In the genomic region with DNA sequence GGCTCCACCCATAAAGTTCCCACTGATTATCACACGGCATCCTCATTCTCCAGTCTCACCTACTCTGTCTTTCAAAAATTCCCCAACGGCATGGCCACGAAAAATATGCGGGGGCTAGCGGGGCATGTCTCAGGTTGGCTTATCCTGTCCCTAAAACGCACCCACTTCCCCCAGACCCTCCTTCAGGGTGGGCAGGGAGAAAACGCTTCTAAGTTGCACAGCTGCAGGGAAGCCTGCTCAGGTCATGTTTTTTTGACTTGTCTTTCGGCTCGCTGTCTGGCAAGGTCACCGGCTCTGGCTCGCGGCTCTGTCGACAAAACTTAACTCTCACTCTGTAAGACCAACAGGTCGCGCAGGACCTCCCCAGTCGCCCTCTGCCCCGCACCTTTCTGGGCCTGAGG, we compare ENCODE assay signal across 8 cellular contexts. TPM values are rescaled to one million over a fixed set of nuclear protein-coding genes. Genes with fewer than 3 reads are reported as not detected.
A peak's percentile ranks its signal among the peaks of the same experiment; 100 is the strongest.
DNase-seq lines count a peak whose midpoint lies in the region; ATAC-seq, FAIRE-seq and TF ChIP-seq lines count a peak whose summit lies in the region.

No MANE protein-coding gene starts in this region.

- in situ Hi-C loops in GM12878 (cut with MboI): loop anchor here (5.0 to 10.0 kb wide), 3 partner anchors 135 to 222 kb away; no protein-coding TSS in a partner anchor

- TSS peak; percentile 30 for BruUV-seq in GM12878 (replicated peaks; lab: Mats Ljungman, UMichigan)

- H3K4me3 ChIP-seq in HL-60 (replicated peaks; ENCODE audit: insufficient read depth, low read length) (peak overlapping the region; percentile 91), GM12878 (peak overlapping the region; percentile 85), mononuclear cell (ENCODE audit: low read length) (peak overlapping the region; percentile 84)

- peak overlapping the region; percentile 83 for H3K9ac ChIP-seq in GM12878 (ENCODE audit: control insufficient read depth, insufficient read depth, low read length)

- H3K27ac ChIP-seq in HL-60 (replicated peaks) (peak overlapping the region; percentile 90), GM12878 (ENCODE audit: control insufficient read depth, insufficient read depth) (peak overlapping the region; percentile 91)

- no peaks in the 10 kb centered on the region; the same call in 2 of the 3 replicates for H3K9me3 ChIP-seq in GM12878 (replicated peaks; ENCODE audit: control insufficient read depth, insufficient read depth, low read length)
- no peaks in the 10 kb centered on the region for H3K9me3 ChIP-seq in mononuclear cell (ENCODE audit: low read depth, low read length)

- DNase-seq in stimulated activated CD4-positive, alpha-beta T cell treated with anti-CD3 and anti-CD28 coated beads, Interleukin-4, amount 100 ng/mL, for 1 hour: peak; percentile 53
- no peak for DNase-seq in stimulated activated CD4-positive, alpha-beta T cell treated with anti-CD3 and anti-CD28 coated beads, Interleukin-4, amount 100 ng/mL, for 4 hours
- no peak for DNase-seq in HL-60 (ENCODE audit: low read depth in 1 of 2, low spot score in 1 of 2)
- no peak for DNase-seq in GM12878 (ENCODE audit: low read depth, low spot score)
- DNase-seq in left lobe of liver (ENCODE audit: low spot score): no peak
- no peak for DNase-seq in activated CD4-positive, CD25-positive, alpha-beta regulatory T cell (lab: John Stamatoyannopoulos, UW)

- no peaks in the 10 kb centered on the region for H3K27me3 ChIP-seq in HL-60 (ENCODE audit: insufficient read depth, poor library complexity, severe bottlenecking)
- no peaks in the 10 kb centered on the region for H3K27me3 ChIP-seq in GM12878 (replicated peaks in 1 of 2; ENCODE audit: control insufficient read depth in 2 of 2, insufficient read depth in 2 of 2, low read length in 1 of 2)
- no peaks in the 10 kb centered on the region for H3K27me3 ChIP-seq in mononuclear cell (ENCODE audit: insufficient read depth, low read length)

- H3K79me2 ChIP-seq in GM12878 (ENCODE audit: control insufficient read depth, insufficient read depth, low read length): peaks cover 82% of the 10 kb centered on the region

- 1% methylated on average over 14 of the region's 17 CpGs for WGBS in GM12878 (ENCODE audit: insufficient coverage, insufficient replicate concordance, low lambda C conversion rate, missing lambda C conversion rate)

- no peak for TF ChIP-seq EP300 in GM12878 (IDR thresholded peaks at IDR 0.05; ENCODE audit: borderline replicate concordance in 1 of 2, control insufficient read depth in 1 of 2, low read depth in 2 of 2, low read length in 2 of 2)

- peak overlapping the region; percentile 92 for H3K4me2 ChIP-seq in GM12878 (ENCODE audit: control insufficient read depth, insufficient read depth)

- H3K4me1 ChIP-seq in GM12878 (ENCODE audit: control insufficient read depth, insufficient read depth, low read length) (peaks cover 5% of the 10 kb centered on the region), mononuclear cell (ENCODE audit: insufficient read depth, low read length) (peaks cover 34% of the 10 kb centered on the region)

- CTCF ChIA-PET in GM12878 (lab: Yijun Ruan, JAX): interaction anchor here (0.7 to 5.8 kb wide), 29 partner anchors 10 to 396 kb away, joined by 3 to 58 read pairs (median 4); no protein-coding TSS in a partner anchor

- SMC1A ChIA-PET in GM12878 (lab: Charles Lee; ENCODE audit: uncharacterized antibody, unreplicated experiment): interaction anchor here (0.6 to 7.2 kb wide), 26 partner anchors 8 to 322 kb away, joined by 3 to 83 read pairs (median 7); no protein-coding TSS in a partner anchor

- H4K20me1 ChIP-seq in GM12878 (ENCODE audit: control insufficient read depth, insufficient read depth): no peaks in the 10 kb centered on the region

- POLR2A ChIA-PET in GM12878 (lab: Charles Lee): interaction anchor here (0.7 to 1.4 kb wide), 6 partner anchors 10 to 304 kb away, joined by 3 to 6 read pairs (median 4); a partner anchor contains a TSS

- intact Hi-C loops in GM12878 (cut with micrococcal nuclease; ENCODE audit: unreplicated experiment): loop anchor here (1.0 to 5.0 kb wide), 6 partner anchors 19 to 223 kb away; no protein-coding TSS in a partner anchor

- no peaks in the 10 kb centered on the region; a peak in 1 of 4 replicates for H3K36me3 ChIP-seq in GM12878 (ENCODE audit: control insufficient read depth in 2 of 2, insufficient read depth in 2 of 2, low read length in 1 of 2)

- TF ChIP-seq POLR2A in GM12878 (IDR thresholded peaks at IDR 0.05; ENCODE audit: low read depth, low read length): no peak

- no peak for TF ChIP-seq RAD21 in GM12878 (IDR thresholded peaks at IDR 0.05; ENCODE audit: insufficient read depth, low read depth, low read length)

- no peak for TF ChIP-seq CTCF in HL-60 (IDR thresholded peaks at IDR 0.05; ENCODE audit: insufficient read depth, low read length)
- no peak for TF ChIP-seq CTCF in GM12878 (IDR thresholded peaks at IDR 0.05 in 2 of 3, conservative IDR thresholded peaks at IDR 0.05 in 1 of 3; ENCODE audit: control insufficient read depth in 2 of 3, extremely low read depth in 1 of 3, insufficient read depth in 1 of 3, low read depth in 3 of 3, low read length in 3 of 3)

- peak overlapping the region; percentile 64 for H2AFZ ChIP-seq in GM12878 (ENCODE audit: control insufficient read depth, low read depth, low read length)

- RAD21 ChIA-PET in GM12878 (lab: Charles Lee; ENCODE audit: unreplicated experiment): interaction anchor here (0.6 to 8.3 kb wide), 28 partner anchors 8 to 215 kb away, joined by 3 to 124 read pairs (median 4); no protein-coding TSS in a partner anchor

- peak; percentile 0; the same call in 2 of the 3 replicates for ATAC-seq in GM12878
- no peak for ATAC-seq in left lobe of liver
- no peak for ATAC-seq in GM21367 (IDR thresholded peaks at IDR 0.05; ENCODE audit: unreplicated experiment)

- FAIRE-seq in GM12878 (lab: Jason Lieb, UNC): no peak

TF ChIP-seq in GM12878, 131 proteins besides CTCF, POLR2A, EP300 and RAD21 (continues in another document):
- no peak for TF ChIP-seq BMI1 (IDR thresholded peaks at IDR 0.05; ENCODE audit: borderline replicate concordance)
- no peak for TF ChIP-seq CEBPB (IDR thresholded peaks at IDR 0.05; ENCODE audit: borderline replicate concordance in 1 of 2, low read depth in 2 of 2, low read length in 2 of 2)
- 0 out of 2 replicates have a peak, but pooled peaks have one; percentile 17 for TF ChIP-seq MTA2 (IDR thresholded peaks at IDR 0.05; ENCODE audit: low read depth)
- no peak for TF ChIP-seq CREM (IDR thresholded peaks at IDR 0.05; ENCODE audit: low read depth)
- TF ChIP-seq EZH2 (IDR thresholded peaks at IDR 0.05; ENCODE audit: borderline replicate concordance, control insufficient read depth, low read depth, low read length): no peak
- no peak for TF ChIP-seq ETV6 (conservative IDR thresholded peaks at IDR 0.05 in 1 of 2, IDR thresholded peaks at IDR 0.05 in 1 of 2; ENCODE audit: borderline replicate concordance in 1 of 2, low read depth in 1 of 2)
- peak; percentile 74; the same call in 1 of the 2 replicates for TF ChIP-seq HDGF (IDR thresholded peaks at IDR 0.05)
- TF ChIP-seq, protein P1, sequence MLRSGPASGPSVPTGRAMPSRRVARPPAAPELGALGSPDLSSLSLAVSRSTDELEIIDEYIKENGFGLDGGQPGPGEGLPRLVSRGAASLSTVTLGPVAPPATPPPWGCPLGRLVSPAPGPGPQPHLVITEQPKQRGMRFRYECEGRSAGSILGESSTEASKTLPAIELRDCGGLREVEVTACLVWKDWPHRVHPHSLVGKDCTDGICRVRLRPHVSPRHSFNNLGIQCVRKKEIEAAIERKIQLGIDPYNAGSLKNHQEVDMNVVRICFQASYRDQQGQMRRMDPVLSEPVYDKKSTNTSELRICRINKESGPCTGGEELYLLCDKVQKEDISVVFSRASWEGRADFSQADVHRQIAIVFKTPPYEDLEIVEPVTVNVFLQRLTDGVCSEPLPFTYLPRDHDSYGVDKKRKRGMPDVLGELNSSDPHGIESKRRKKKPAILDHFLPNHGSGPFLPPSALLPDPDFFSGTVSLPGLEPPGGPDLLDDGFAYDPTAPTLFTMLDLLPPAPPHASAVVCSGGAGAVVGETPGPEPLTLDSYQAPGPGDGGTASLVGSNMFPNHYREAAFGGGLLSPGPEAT (IDR thresholded peaks at IDR 0.05; ENCODE audit: low read depth): peak; percentile 19; the same call in 1 of the 2 replicates
- no peak for TF ChIP-seq CREB1 (IDR thresholded peaks at IDR 0.05; ENCODE audit: low read depth)
- TF ChIP-seq SUZ12 (IDR thresholded peaks at IDR 0.05; ENCODE audit: unreplicated experiment): no peak
- TF ChIP-seq STAT3 (IDR thresholded peaks at IDR 0.05; ENCODE audit: low read depth, low read length): no peak
- TF ChIP-seq, protein P2, sequence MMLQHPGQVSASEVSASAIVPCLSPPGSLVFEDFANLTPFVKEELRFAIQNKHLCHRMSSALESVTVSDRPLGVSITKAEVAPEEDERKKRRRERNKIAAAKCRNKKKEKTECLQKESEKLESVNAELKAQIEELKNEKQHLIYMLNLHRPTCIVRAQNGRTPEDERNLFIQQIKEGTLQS (IDR thresholded peaks at IDR 0.05; ENCODE audit: borderline replicate concordance, extremely low read depth, low read depth, low read length): no peak

RNA-seq across cellular contexts. Expression of a gene that starts 3.8 kb away (rescaled TPM):
- 302 and 310 TPM in 2 replicates for total RNA-seq in GM12878 (2013; cell fraction: nucleolus; rRNA removed)
- 93.1 and 103 TPM in 2 replicates for total RNA-seq in GM12878 (2014; rRNA removed)
- 75.8 and 82.5 TPM in 2 replicates for total RNA-seq in GM12878 (2014; rRNA removed; fragmentation: Illumina TruSeq; extraction: Trizol)
- total RNA-seq in GM12878 (2021): 110 and 118 TPM in 2 replicates
- 7.2 TPM for polyA plus RNA-seq in GM12878 (2011; ENCODE audit: low read depth)
- 42.9 and 51.2 TPM in 2 replicates for polyA plus RNA-seq in GM12878 (2011; rRNA removed)
- polyA plus RNA-seq in GM12878 (2011; cell fraction: cytosol; rRNA removed): 35.1 and 36.3 TPM in 2 replicates
- 48.6 and 53.0 TPM in 2 replicates for polyA plus RNA-seq in GM12878 (2011; cell fraction: nucleus; rRNA removed)
- polyA plus RNA-seq in GM12878 (2012): 11.0 and 14.3 TPM in 2 replicates
- 47.3 and 58.1 TPM in 2 replicates for polyA plus RNA-seq in GM12878 (2014; fragmentation: Illumina TruSeq; extraction: Trizol)
- 10 to 100 TPM in 1 of 2 experiments, 1 to 10 TPM in 1; 8.0 to 16.8 TPM for polyA plus RNA-seq in GM12878 (2014; fragmentation: Nextera tagmentation; extraction: Ambion mirVana)
- polyA plus RNA-seq in GM12878 (2014; rRNA removed): 30.1 and 30.7 TPM in 2 replicates
- polyA plus RNA-seq in GM12878 (2016; fragmentation: Nextera tagmentation; extraction: Ambion mirVana): 10 to 100 TPM; 44.3 to 53.4 TPM
- 113 and 159 TPM in 2 replicates for polyA minus RNA-seq in GM12878 (2011; rRNA and poly(A)+ RNA removed)
- polyA minus RNA-seq in GM12878 (2011; cell fraction: cytosol; rRNA and poly(A)+ RNA removed): 72.0 and 108 TPM in 2 replicates
- 94.3 and 203 TPM in 2 replicates for polyA minus RNA-seq in GM12878 (2011; cell fraction: nucleus; rRNA and poly(A)+ RNA removed)
- 28.4 TPM for total RNA-seq in mononuclear cell
- 15.3 TPM for total RNA-seq in left lobe of liver
